In genomic region chr10:119161680-119162079, GRCh38 we compare ENCODE assay signal across 1 cellular context.
TF ChIP-seq lines count a peak whose summit lies in the region.

No MANE protein-coding gene starts in this region.

TF ChIP-seq in endothelial cell of umbilical vein, 7 proteins besides CTCF, POLR2A, EP300 and RAD21:
- TF ChIP-seq MAX (IDR thresholded peaks at IDR 0.05; ENCODE audit: insufficient read depth, insufficient read length): no peak
- no peak for TF ChIP-seq GATA2 (IDR thresholded peaks at IDR 0.05; ENCODE audit: insufficient read depth, insufficient read length, low read depth, low read length)
- TF ChIP-seq POLR2AphosphoS5 (IDR thresholded peaks at IDR 0.05; ENCODE audit: insufficient read depth, low read depth, low read length): no peak
- no peak for TF ChIP-seq FOS (IDR thresholded peaks at IDR 0.05; ENCODE audit: borderline replicate concordance, insufficient read depth, low read length)
- TF ChIP-seq JUN (IDR thresholded peaks at IDR 0.05; ENCODE audit: borderline replicate concordance, insufficient read depth, insufficient read length, low read depth): no peak
- TF ChIP-seq EZH2 (IDR thresholded peaks at IDR 0.05; ENCODE audit: borderline replicate concordance, low read depth, low read length, severe bottlenecking): no peak
- no peak for TF ChIP-seq MYC (IDR thresholded peaks at IDR 0.05; ENCODE audit: low read depth, low read length)
